Comparison of ENCODE assay signal across 1 cellular context in the genomic region with DNA sequence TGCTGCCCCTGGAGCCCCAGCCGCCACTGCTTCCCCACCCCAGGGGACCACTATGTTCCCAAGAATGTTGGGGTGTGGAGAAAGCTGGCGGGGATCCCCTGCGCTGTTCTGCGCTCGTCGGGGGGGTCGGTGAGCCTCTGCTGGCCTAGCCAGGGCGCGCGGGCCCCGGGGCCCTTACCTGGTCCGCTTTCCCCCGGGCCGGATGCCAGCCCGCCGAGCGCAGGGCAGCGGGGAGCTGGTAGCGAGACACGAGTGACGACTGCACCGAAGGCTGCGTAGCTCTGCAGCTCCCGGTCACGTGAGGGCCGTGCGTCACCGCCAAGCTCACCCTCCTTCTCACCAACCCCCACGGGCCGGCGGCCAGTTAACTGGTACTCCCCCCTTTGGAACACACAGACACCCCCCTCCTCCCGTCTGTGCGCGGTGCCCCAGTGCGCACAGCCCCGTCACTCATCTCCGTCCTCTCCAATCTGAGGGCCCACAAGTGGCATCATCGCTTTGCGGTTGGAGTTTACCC.
TF ChIP-seq lines count a peak whose summit lies in the region.

A gene (minus strand): TSS at position 254 of the 517 bp plus-strand sequence. CDS start 897 bp downstream, outside the sequence.

TF ChIP-seq in SK-N-SH, 30 proteins besides CTCF, POLR2A, EP300 and RAD21 (continued from another document):
- TF ChIP-seq, protein P1, sequence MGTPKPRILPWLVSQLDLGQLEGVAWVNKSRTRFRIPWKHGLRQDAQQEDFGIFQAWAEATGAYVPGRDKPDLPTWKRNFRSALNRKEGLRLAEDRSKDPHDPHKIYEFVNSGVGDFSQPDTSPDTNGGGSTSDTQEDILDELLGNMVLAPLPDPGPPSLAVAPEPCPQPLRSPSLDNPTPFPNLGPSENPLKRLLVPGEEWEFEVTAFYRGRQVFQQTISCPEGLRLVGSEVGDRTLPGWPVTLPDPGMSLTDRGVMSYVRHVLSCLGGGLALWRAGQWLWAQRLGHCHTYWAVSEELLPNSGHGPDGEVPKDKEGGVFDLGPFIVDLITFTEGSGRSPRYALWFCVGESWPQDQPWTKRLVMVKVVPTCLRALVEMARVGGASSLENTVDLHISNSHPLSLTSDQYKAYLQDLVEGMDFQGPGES (IDR thresholded peaks at IDR 0.05; ENCODE audit: low read depth, low read length), result no peak
- TF ChIP-seq FOXM1 (IDR thresholded peaks at IDR 0.05; ENCODE audit: low read depth), result no peak
- TF ChIP-seq GATA2 (CRISPR knock-in tag; IDR thresholded peaks at IDR 0.05), result no peak
- TF ChIP-seq, protein P2, sequence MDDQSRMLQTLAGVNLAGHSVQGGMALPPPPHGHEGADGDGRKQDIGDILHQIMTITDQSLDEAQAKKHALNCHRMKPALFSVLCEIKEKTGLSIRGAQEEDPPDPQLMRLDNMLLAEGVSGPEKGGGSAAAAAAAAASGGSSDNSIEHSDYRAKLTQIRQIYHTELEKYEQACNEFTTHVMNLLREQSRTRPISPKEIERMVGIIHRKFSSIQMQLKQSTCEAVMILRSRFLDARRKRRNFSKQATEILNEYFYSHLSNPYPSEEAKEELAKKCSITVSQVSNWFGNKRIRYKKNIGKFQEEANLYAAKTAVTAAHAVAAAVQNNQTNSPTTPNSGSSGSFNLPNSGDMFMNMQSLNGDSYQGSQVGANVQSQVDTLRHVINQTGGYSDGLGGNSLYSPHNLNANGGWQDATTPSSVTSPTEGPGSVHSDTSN (IDR thresholded peaks at IDR 0.05), result peak; percentile 80
- TF ChIP-seq, protein P3, sequence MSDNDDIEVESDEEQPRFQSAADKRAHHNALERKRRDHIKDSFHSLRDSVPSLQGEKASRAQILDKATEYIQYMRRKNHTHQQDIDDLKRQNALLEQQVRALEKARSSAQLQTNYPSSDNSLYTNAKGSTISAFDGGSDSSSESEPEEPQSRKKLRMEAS (IDR thresholded peaks at IDR 0.05; ENCODE audit: low read depth), result peak; percentile 43; the same call in 1 of the 2 replicates
- TF ChIP-seq, protein P4, sequence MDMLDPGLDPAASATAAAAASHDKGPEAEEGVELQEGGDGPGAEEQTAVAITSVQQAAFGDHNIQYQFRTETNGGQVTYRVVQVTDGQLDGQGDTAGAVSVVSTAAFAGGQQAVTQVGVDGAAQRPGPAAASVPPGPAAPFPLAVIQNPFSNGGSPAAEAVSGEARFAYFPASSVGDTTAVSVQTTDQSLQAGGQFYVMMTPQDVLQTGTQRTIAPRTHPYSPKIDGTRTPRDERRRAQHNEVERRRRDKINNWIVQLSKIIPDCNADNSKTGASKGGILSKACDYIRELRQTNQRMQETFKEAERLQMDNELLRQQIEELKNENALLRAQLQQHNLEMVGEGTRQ (IDR thresholded peaks at IDR 0.05; ENCODE audit: borderline replicate concordance, low read depth, low read length), result peak; percentile 84
- peak; percentile 33; the same call in 1 of the 2 replicates for TF ChIP-seq POLR2AphosphoS5 (IDR thresholded peaks at IDR 0.05; ENCODE audit: low read depth, low read length)
- peak; percentile 38; the same call in 1 of the 2 replicates for TF ChIP-seq TAF1 (IDR thresholded peaks at IDR 0.05; ENCODE audit: borderline replicate concordance, low read depth, low read length)
- TF ChIP-seq RFX5 (IDR thresholded peaks at IDR 0.05; ENCODE audit: low read length), result no peak
- TF ChIP-seq MXI1 (IDR thresholded peaks at IDR 0.05; ENCODE audit: low read depth, low read length), result no peak; the same call in 1 of the 2 replicates
- TF ChIP-seq SMC3 (IDR thresholded peaks at IDR 0.05; ENCODE audit: low read depth, low read length), result 0 out of 2 replicates have a peak, but pooled peaks have one; percentile 1
- peak; percentile 60 for TF ChIP-seq NFIC (IDR thresholded peaks at IDR 0.05; ENCODE audit: borderline replicate concordance)
- no peak for TF ChIP-seq TCF12 (IDR thresholded peaks at IDR 0.05)
- TF ChIP-seq JUND (IDR thresholded peaks at IDR 0.05), result no peak
- no peak for TF ChIP-seq SIN3A (IDR thresholded peaks at IDR 0.05; ENCODE audit: borderline replicate concordance, low read depth, low read length)
- no peak for TF ChIP-seq RCOR1 (IDR thresholded peaks at IDR 0.05; ENCODE audit: low read length)
- TF ChIP-seq, protein P5, sequence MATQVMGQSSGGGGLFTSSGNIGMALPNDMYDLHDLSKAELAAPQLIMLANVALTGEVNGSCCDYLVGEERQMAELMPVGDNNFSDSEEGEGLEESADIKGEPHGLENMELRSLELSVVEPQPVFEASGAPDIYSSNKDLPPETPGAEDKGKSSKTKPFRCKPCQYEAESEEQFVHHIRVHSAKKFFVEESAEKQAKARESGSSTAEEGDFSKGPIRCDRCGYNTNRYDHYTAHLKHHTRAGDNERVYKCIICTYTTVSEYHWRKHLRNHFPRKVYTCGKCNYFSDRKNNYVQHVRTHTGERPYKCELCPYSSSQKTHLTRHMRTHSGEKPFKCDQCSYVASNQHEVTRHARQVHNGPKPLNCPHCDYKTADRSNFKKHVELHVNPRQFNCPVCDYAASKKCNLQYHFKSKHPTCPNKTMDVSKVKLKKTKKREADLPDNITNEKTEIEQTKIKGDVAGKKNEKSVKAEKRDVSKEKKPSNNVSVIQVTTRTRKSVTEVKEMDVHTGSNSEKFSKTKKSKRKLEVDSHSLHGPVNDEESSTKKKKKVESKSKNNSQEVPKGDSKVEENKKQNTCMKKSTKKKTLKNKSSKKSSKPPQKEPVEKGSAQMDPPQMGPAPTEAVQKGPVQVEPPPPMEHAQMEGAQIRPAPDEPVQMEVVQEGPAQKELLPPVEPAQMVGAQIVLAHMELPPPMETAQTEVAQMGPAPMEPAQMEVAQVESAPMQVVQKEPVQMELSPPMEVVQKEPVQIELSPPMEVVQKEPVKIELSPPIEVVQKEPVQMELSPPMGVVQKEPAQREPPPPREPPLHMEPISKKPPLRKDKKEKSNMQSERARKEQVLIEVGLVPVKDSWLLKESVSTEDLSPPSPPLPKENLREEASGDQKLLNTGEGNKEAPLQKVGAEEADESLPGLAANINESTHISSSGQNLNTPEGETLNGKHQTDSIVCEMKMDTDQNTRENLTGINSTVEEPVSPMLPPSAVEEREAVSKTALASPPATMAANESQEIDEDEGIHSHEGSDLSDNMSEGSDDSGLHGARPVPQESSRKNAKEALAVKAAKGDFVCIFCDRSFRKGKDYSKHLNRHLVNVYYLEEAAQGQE (IDR thresholded peaks at IDR 0.05; ENCODE audit: low read depth, low read length), result 0 out of 2 replicates have a peak, but pooled peaks have one; percentile 19
- TF ChIP-seq FOXJ3 (CRISPR knock-in tag; IDR thresholded peaks at IDR 0.05), result no peak
- TF ChIP-seq CHD2 (IDR thresholded peaks at IDR 0.05; ENCODE audit: low read length, partially characterized antibody), result peak; percentile 47
- no peak for TF ChIP-seq GABPA (IDR thresholded peaks at IDR 0.05; ENCODE audit: low read depth)
- TF ChIP-seq ELF1 (IDR thresholded peaks at IDR 0.05), result no peak
